Comparison of ENCODE assay signal across 8 cellular contexts in the genomic region with DNA sequence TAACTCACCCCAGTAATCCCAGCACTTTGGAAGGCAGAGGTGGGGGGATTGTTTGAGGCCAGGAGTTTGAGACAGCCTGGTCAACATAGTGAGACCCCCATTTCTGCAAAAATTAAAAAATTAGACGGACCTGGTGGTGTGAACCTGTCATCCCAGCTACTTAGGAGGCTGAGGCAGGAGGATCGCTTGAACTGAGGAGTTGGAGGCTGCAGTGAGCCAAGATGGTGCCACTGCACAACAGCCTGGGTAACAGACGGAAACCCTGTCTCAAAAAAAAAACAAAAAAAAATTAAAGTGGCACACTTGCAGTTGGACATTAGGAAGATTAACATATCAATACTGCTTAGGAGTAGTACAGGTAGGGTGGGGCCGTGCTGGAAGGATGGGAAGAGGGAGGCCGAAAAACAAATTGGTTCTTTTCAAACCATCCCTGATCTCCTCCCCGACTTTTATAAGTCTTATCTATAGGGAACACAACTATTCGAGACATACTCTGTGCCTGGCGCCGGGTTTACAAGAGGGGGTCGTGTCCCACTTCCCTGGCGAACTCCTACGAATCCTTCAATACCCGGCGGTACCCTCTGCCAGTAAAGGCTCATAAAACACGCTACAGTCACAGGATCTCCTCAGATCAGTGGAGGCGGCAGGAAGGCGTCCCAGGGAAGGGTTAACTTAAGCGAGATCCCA. TPM values are rescaled to one million over a fixed set of nuclear protein-coding genes. Genes with fewer than 3 reads are reported as not detected.
DNase-seq lines count a peak whose midpoint lies in the region; ATAC-seq and TF ChIP-seq lines count a peak whose summit lies in the region.

No MANE protein-coding gene starts in this region.

- peaks cover 38% of the 10 kb centered on the region for H3K4me1 Mint-ChIP-seq in activated naive CD4-positive, alpha-beta T cell treated with anti-CD3 and anti-CD28 coated beads, Interleukin-2, amount 10 ng/mL, durations not matched to agents 7 days and 5 days

- H3K4me3 ChIP-seq in astrocyte of the cerebellum (ENCODE audit: low read depth, low read length) (peak overlapping the region; percentile 81), lower lobe of right lung (peak overlapping the region; percentile 80), upper lobe of right lung (peak overlapping the region; percentile 84)

- CTCF ChIA-PET in activated naive CD4-positive, alpha-beta T cell treated with anti-CD3 and anti-CD28 coated beads, Interleukin-2, amount 10 ng/mL, durations not matched to agents 7 days and 5 days (lab: Charles Lee): no interaction called here

- ATAC-seq in lower lobe of right lung (no peak), upper lobe of right lung (no peak), omental fat pad (ENCODE audit: low FRiP score) (no peak), GM19463 (IDR thresholded peaks at IDR 0.05; ENCODE audit: unreplicated experiment) (no peak)

- H3K27ac Mint-ChIP-seq in activated naive CD4-positive, alpha-beta T cell treated with anti-CD3 and anti-CD28 coated beads, Interleukin-2, amount 10 ng/mL, durations not matched to agents 7 days and 5 days: peak overlapping the region; percentile 95

- in situ Hi-C loops in astrocyte of the cerebellum (cut with HindIII; ENCODE audit: low sequenced_read_pairs): no loop called here

- no peak for DNase-seq in activated naive CD4-positive, alpha-beta T cell treated with anti-CD3 and anti-CD28 coated beads, Interleukin-2, amount 10 ng/mL, durations not matched to agents 7 days and 5 days
- no peak for DNase-seq in activated naive CD4-positive, alpha-beta T cell treated with anti-CD3 and anti-CD28 coated beads, Interleukin-2, amount 50 U/mL, for 16 hours
- DNase-seq in astrocyte of the cerebellum (ENCODE audit: low read depth): no peak
- no peak for DNase-seq in lower lobe of right lung
- no peak for DNase-seq in upper lobe of right lung
- no peak for DNase-seq in NCI-H1417 (lab: John Stamatoyannopoulos, UW)
- no peak for DNase-seq in omental fat pad (ENCODE audit: low spot score)

- H3K36me3 ChIP-seq in lower lobe of right lung (peaks cover 6% of the 10 kb centered on the region), upper lobe of right lung (peaks cover 13% of the 10 kb centered on the region)

- H3K36me3 Mint-ChIP-seq in activated naive CD4-positive, alpha-beta T cell treated with anti-CD3 and anti-CD28 coated beads, Interleukin-2, amount 10 ng/mL, durations not matched to agents 7 days and 5 days: peaks cover 24% of the 10 kb centered on the region

- no peaks in the 10 kb centered on the region for H3K9me3 Mint-ChIP-seq in activated naive CD4-positive, alpha-beta T cell treated with anti-CD3 and anti-CD28 coated beads, Interleukin-2, amount 10 ng/mL, durations not matched to agents 7 days and 5 days

- H3K4me1 ChIP-seq in lower lobe of right lung (peaks cover 18% of the 10 kb centered on the region), upper lobe of right lung (peaks cover 13% of the 10 kb centered on the region)

- TF ChIP-seq CTCF in astrocyte of the cerebellum (IDR thresholded peaks at IDR 0.05; ENCODE audit: low read depth, low read length, missing control alignments): no peak
- TF ChIP-seq CTCF in lower lobe of right lung (IDR thresholded peaks at IDR 0.05): no peak
- TF ChIP-seq CTCF in upper lobe of right lung (IDR thresholded peaks at IDR 0.05): no peak
- TF ChIP-seq CTCF in omental fat pad (IDR thresholded peaks at IDR 0.05): no peak

- H3K27ac ChIP-seq in lower lobe of right lung: peak overlapping the region; percentile 93
- peak overlapping the region; percentile 97 for H3K27ac ChIP-seq in upper lobe of right lung

- H3K27me3 ChIP-seq in lower lobe of right lung (ENCODE audit: low read depth): no peaks in the 10 kb centered on the region
- H3K27me3 ChIP-seq in upper lobe of right lung: no peaks in the 10 kb centered on the region

- no peaks in the 10 kb centered on the region for H3K27me3 Mint-ChIP-seq in activated naive CD4-positive, alpha-beta T cell treated with anti-CD3 and anti-CD28 coated beads, Interleukin-2, amount 10 ng/mL, durations not matched to agents 7 days and 5 days

- H3K4me3 Mint-ChIP-seq in activated naive CD4-positive, alpha-beta T cell treated with anti-CD3 and anti-CD28 coated beads, Interleukin-2, amount 10 ng/mL, durations not matched to agents 7 days and 5 days: peak overlapping the region; percentile 90

- H3K9me3 ChIP-seq in lower lobe of right lung: no peaks in the 10 kb centered on the region
- H3K9me3 ChIP-seq in upper lobe of right lung: no peaks in the 10 kb centered on the region

- intact Hi-C loops in lower lobe of right lung (cut with DNase I): no loop called here
- intact Hi-C loops in upper lobe of right lung (cut with DNase I): no loop called here

RNA-seq across cellular contexts. Expression of a gene that starts 0.6 kb away (rescaled TPM):
- total RNA-seq in lower lobe of right lung: 39.4 TPM
- 34.9 TPM for total RNA-seq in upper lobe of right lung
- 10 to 100 TPM; 21.0 to 37.5 (median 30.3) TPM for total RNA-seq in omental fat pad

RNA-seq across cellular contexts. Expression of a gene that starts 0.9 kb away (rescaled TPM):
- 10.5 TPM for total RNA-seq in lower lobe of right lung
- total RNA-seq in upper lobe of right lung: 9.8 TPM
- total RNA-seq in omental fat pad: 10 to 100 TPM in 2 of 4 donors, 1 to 10 TPM in 2; 5.8 to 18.6 (median 9.6) TPM

RNA-seq across cellular contexts. Expression of a gene that starts 8.2 kb away (rescaled TPM):
- total RNA-seq in lower lobe of right lung (2.7 TPM), upper lobe of right lung (3.0 TPM), omental fat pad (1 to 10 TPM; 1.3 to 2.9 (median 1.7) TPM)

RNA-seq across cellular contexts. Expression of a gene that starts 17.1 kb away (rescaled TPM):
- total RNA-seq in lower lobe of right lung (16.5 TPM), upper lobe of right lung (16.8 TPM), omental fat pad (10 to 100 TPM in 2 of 4 donors, 1 to 10 TPM in 2; 7.2 to 20.6 (median 9.8) TPM)

RNA-seq across cellular contexts. Expression of a gene that starts 17.3 kb away (rescaled TPM):
- 48.0 TPM for total RNA-seq in lower lobe of right lung
- total RNA-seq in upper lobe of right lung: 48.7 TPM
- total RNA-seq in omental fat pad: 10 to 100 TPM; 17.6 to 42.7 (median 28.7) TPM
